Comparison of ENCODE assay signal across 22 cellular contexts in the genomic region with DNA sequence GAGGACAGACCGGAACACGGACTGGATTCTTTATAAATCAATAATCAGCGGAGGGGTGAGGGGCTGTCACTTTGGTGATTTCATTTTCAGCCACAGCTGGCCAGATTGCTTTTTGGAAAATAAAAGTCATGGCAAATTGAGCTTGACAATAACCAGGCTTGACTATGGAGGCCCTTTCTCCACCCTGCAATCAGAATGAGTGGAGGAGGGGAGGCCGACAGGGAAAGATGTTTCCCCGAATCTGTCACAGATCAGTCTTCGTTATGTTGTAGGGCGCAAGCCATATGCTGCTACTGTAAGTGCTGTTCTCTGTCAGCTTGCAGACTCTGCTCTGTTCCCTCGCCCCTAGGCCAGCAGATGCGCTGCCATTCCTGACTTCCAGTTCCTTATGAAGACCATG.
"Had no signal": no experiment of that assay in that cellular context is flagged by ENCODE, and none has a peak within 500 bp of the region (broad histone marks: within the 10 kb centered on the region; RNA-seq: fewer than 3 reads in every experiment).

No MANE protein-coding gene starts in this region.

- H3K36me3 Mint-ChIP-seq: naive thymus-derived CD8-positive, alpha-beta T cell; stimulated activated naive B cell treated with anti-CD40 and anti-IgM and Interleukin-4, amounts not matched to agents 10 μg/mL and 1 μg/mL and 100 μg/mL, for 72 hours had no signal

- H3K4me3 Mint-ChIP-seq: naive thymus-derived CD8-positive, alpha-beta T cell; nephron; stimulated activated naive B cell treated with anti-CD40 and anti-IgM and Interleukin-4, amounts not matched to agents 10 μg/mL and 1 μg/mL and 100 μg/mL, for 72 hours had no signal

- H3K4me1 Mint-ChIP-seq: naive thymus-derived CD8-positive, alpha-beta T cell; stimulated activated naive B cell treated with anti-CD40 and anti-IgM and Interleukin-4, amounts not matched to agents 10 μg/mL and 1 μg/mL and 100 μg/mL, for 72 hours had no signal

- ATAC-seq: heart right ventricle; left lobe of liver; lower lobe of right lung; naive thymus-derived CD8-positive, alpha-beta T cell; right lobe of liver; stimulated activated naive B cell treated with anti-CD40 and anti-IgM and Interleukin-4, amounts not matched to agents 10 μg/mL and 1 μg/mL and 100 μg/mL, for 72 hours; stimulated activated naive CD8-positive, alpha-beta T cell treated with anti-CD3 and anti-CD28 coated beads, Interleukin-15, Interleukin-2, amounts not matched to agents 100 U/mL and 50 U/mL, for 24 hours had no signal

- H3K4me3 ChIP-seq: heart right ventricle, hepatocyte, lower lobe of right lung, ovary, prostate gland, right lobe of liver, smooth muscle cell, stomach, testis, thyroid gland, transverse colon, upper lobe of left lung had no signal

- H3K27ac Mint-ChIP-seq: naive thymus-derived CD8-positive, alpha-beta T cell; nephron; stimulated activated naive B cell treated with anti-CD40 and anti-IgM and Interleukin-4, amounts not matched to agents 10 μg/mL and 1 μg/mL and 100 μg/mL, for 72 hours had no signal

- H3K4me1 ChIP-seq: prostate gland, right lobe of liver, stomach, upper lobe of left lung had no signal

- H3K9me3 ChIP-seq: heart right ventricle, lower lobe of right lung, ovary, prostate gland, right lobe of liver, stomach, testis, thyroid gland, transverse colon, upper lobe of left lung had no signal

- H3K27me3 ChIP-seq: heart right ventricle, hepatocyte, ovary, right lobe of liver, stomach, testis, thyroid gland, transverse colon, upper lobe of left lung had no signal

- H3K9me3 Mint-ChIP-seq: naive thymus-derived CD8-positive, alpha-beta T cell; nephron; stimulated activated naive B cell treated with anti-CD40 and anti-IgM and Interleukin-4, amounts not matched to agents 10 μg/mL and 1 μg/mL and 100 μg/mL, for 72 hours had no signal

- H3K27ac ChIP-seq: heart right ventricle, hepatocyte, lower lobe of right lung, ovary, prostate gland, right lobe of liver, stomach, testis, thyroid gland, transverse colon, upper lobe of left lung had no signal

- H3K36me3 ChIP-seq: heart right ventricle, lower lobe of right lung, ovary, prostate gland, right lobe of liver, stomach, thyroid gland, transverse colon, upper lobe of left lung had no signal

- H3K27me3 Mint-ChIP-seq: naive thymus-derived CD8-positive, alpha-beta T cell; stimulated activated naive B cell treated with anti-CD40 and anti-IgM and Interleukin-4, amounts not matched to agents 10 μg/mL and 1 μg/mL and 100 μg/mL, for 72 hours had no signal

- DNase-seq: heart right ventricle; islet precursor cell; lower lobe of right lung; mammary epithelial cell; mesenchymal stem cell; naive thymus-derived CD8-positive, alpha-beta T cell; ovary; right lobe of liver; stimulated activated CD4-positive, alpha-beta T cell treated with anti-CD3 and anti-CD28 coated beads, Interleukin-1b, Interleukin-23, amount 100 ng/mL, for 48 hours; stimulated activated CD4-positive, alpha-beta T cell treated with anti-CD3 and anti-CD28 coated beads, Interleukin-2, amount 100 ng/mL, for 48 hours; stimulated activated naive B cell treated with anti-CD40 and anti-IgM and Interleukin-4, amounts not matched to agents 10 μg/mL and 1 μg/mL and 100 μg/mL, for 72 hours; stimulated activated naive CD8-positive, alpha-beta T cell treated with anti-CD3 and anti-CD28 coated beads, Interleukin-15, Interleukin-2, amounts not matched to agents 100 U/mL and 50 U/mL, for 24 hours; stomach; testis; thyroid gland; transverse colon; upper lobe of left lung had no signal
